ENCODE assay signal across 9 cellular contexts in genomic region chr5:178207183-178207916, GRCh38. TPM values are rescaled to one million over a fixed set of nuclear protein-coding genes. Genes with fewer than 3 reads are reported as not detected.
A peak's percentile ranks its signal among the peaks of the same experiment; 100 is the strongest.
DNase-seq lines count a peak whose midpoint lies in the region; ATAC-seq, FAIRE-seq and TF ChIP-seq lines count a peak whose summit lies in the region.
"Had no signal": no experiment of that assay in that cellular context is flagged by ENCODE, and none has a peak within 500 bp of the region (broad histone marks: within the 10 kb centered on the region; RNA-seq: fewer than 3 reads in every experiment).

No MANE protein-coding gene starts in this region.

- no peak for TF ChIP-seq EP300 in suprapubic skin (IDR thresholded peaks at IDR 0.05)

- 71% methylated on average over 5 of the region's 5 CpGs for WGBS in suprapubic skin

- peaks cover 69% of the 10 kb centered on the region for H3K36me3 Mint-ChIP-seq in activated CD4-positive, alpha-beta T cell treated with anti-CD3 and anti-CD28 coated beads, Interleukin-2, amount 10 ng/mL, durations not matched to agents 7 days and 5 days (ENCODE audit: low read depth)
- H3K36me3 Mint-ChIP-seq in activated T-helper 2 cell treated with anti-CD3 and anti-CD28 coated beads, Interferon-gamma antibody, Interleukin-2, Interleukin-4, amounts not matched to agents 10 μg/mL and 5 μg/mL and 100 μg/mL, durations not matched to agents 14 hours and 24 hours and 36 hours (ENCODE audit: low read depth): peaks cover 75% of the 10 kb centered on the region

- DNase-seq in activated CD4-positive, alpha-beta T cell treated with anti-CD3 and anti-CD28 coated beads, Interleukin-2, amount 10 ng/mL, durations not matched to agents 7 days and 5 days: no peak
- no peak for DNase-seq in activated CD4-positive, alpha-beta T cell treated with anti-CD3 and anti-CD28 coated beads for 48 hours
- no peak for DNase-seq in activated T-helper 2 cell treated with anti-CD3 and anti-CD28 coated beads, Interferon-gamma antibody, Interleukin-2, Interleukin-4, amounts not matched to agents 10 μg/mL and 5 μg/mL and 100 μg/mL, durations not matched to agents 14 hours and 24 hours and 36 hours (ENCODE audit: low spot score)
- peak; percentile 60 to 73 for DNase-seq in suprapubic skin (ENCODE audit: low spot score in 2 of 2)
- no peak for DNase-seq in GM19239 (ENCODE audit: insufficient read length, low spot score)

- H3K27me3 ChIP-seq in iPS-20b (ENCODE audit: insufficient read depth, low read length) (no peaks in the 10 kb centered on the region), suprapubic skin (no peaks in the 10 kb centered on the region)

- H3K4me1 ChIP-seq in iPS-20b (ENCODE audit: insufficient read depth, low read length) (no peaks in the 10 kb centered on the region), suprapubic skin (peaks cover 38% of the 10 kb centered on the region)

- peaks cover 2% of the 10 kb centered on the region for H3K27me3 Mint-ChIP-seq in activated CD4-positive, alpha-beta T cell treated with anti-CD3 and anti-CD28 coated beads, Interleukin-2, amount 10 ng/mL, durations not matched to agents 7 days and 5 days
- peaks cover 2% of the 10 kb centered on the region for H3K27me3 Mint-ChIP-seq in activated T-helper 2 cell treated with anti-CD3 and anti-CD28 coated beads, Interferon-gamma antibody, Interleukin-2, Interleukin-4, amounts not matched to agents 10 μg/mL and 5 μg/mL and 100 μg/mL, durations not matched to agents 14 hours and 24 hours and 36 hours (ENCODE audit: low read depth)

- H3K4me3 Mint-ChIP-seq in activated CD4-positive, alpha-beta T cell treated with anti-CD3 and anti-CD28 coated beads, Interleukin-2, amount 10 ng/mL, durations not matched to agents 7 days and 5 days: peak overlapping the region; percentile 84
- peak overlapping the region; percentile 85 for H3K4me3 Mint-ChIP-seq in activated T-helper 2 cell treated with anti-CD3 and anti-CD28 coated beads, Interferon-gamma antibody, Interleukin-2, Interleukin-4, amounts not matched to agents 10 μg/mL and 5 μg/mL and 100 μg/mL, durations not matched to agents 14 hours and 24 hours and 36 hours (ENCODE audit: low read depth)

- H3K27ac ChIP-seq in iPS-20b (ENCODE audit: low read length) (no peak overlapping the region), suprapubic skin (peak overlapping the region; percentile 20)

- intact Hi-C loops in activated T-helper 2 cell treated with anti-CD3 and anti-CD28 coated beads, Interferon-gamma antibody, Interleukin-2, Interleukin-4, amounts not matched to agents 10 μg/mL and 5 μg/mL and 100 μg/mL, durations not matched to agents 14 hours and 24 hours and 36 hours (cut with micrococcal nuclease): loop anchor here (10.0 kb wide), 2 partner anchors 613 to 1203 kb away; partner anchors contain the start of genes TMED9 and UIMC1

- no peaks in the 10 kb centered on the region for H3K9me3 ChIP-seq in iPS-20b (ENCODE audit: insufficient read depth, low read depth, low read length)
- H3K9me3 ChIP-seq in suprapubic skin: no peaks in the 10 kb centered on the region

- H3K36me3 ChIP-seq in iPS-20b (ENCODE audit: insufficient read depth, low read depth, low read length) (peaks cover 71% of the 10 kb centered on the region), suprapubic skin (peaks cover 58% of the 10 kb centered on the region)

- TF ChIP-seq CTCF in suprapubic skin (IDR thresholded peaks at IDR 0.05): no peak

- POLR2A ChIA-PET in activated CD4-positive, alpha-beta T cell treated with anti-CD3 and anti-CD28 coated beads, Interleukin-2, amount 10 ng/mL, durations not matched to agents 7 days and 5 days (lab: Charles Lee): no interaction called here

- H3K4me3 ChIP-seq in iPS-20b (ENCODE audit: low read length) (peak overlapping the region; percentile 100), suprapubic skin (peak overlapping the region; percentile 88)

- no peaks in the 10 kb centered on the region for H3K9me3 Mint-ChIP-seq in activated CD4-positive, alpha-beta T cell treated with anti-CD3 and anti-CD28 coated beads, Interleukin-2, amount 10 ng/mL, durations not matched to agents 7 days and 5 days
- no peaks in the 10 kb centered on the region for H3K9me3 Mint-ChIP-seq in activated T-helper 2 cell treated with anti-CD3 and anti-CD28 coated beads, Interferon-gamma antibody, Interleukin-2, Interleukin-4, amounts not matched to agents 10 μg/mL and 5 μg/mL and 100 μg/mL, durations not matched to agents 14 hours and 24 hours and 36 hours

- no peak for TF ChIP-seq POLR2A in suprapubic skin (IDR thresholded peaks at IDR 0.05)

- H3K27ac Mint-ChIP-seq in activated CD4-positive, alpha-beta T cell treated with anti-CD3 and anti-CD28 coated beads, Interleukin-2, amount 10 ng/mL, durations not matched to agents 7 days and 5 days: peak overlapping the region; percentile 79
- no peak overlapping the region for H3K27ac Mint-ChIP-seq in activated T-helper 2 cell treated with anti-CD3 and anti-CD28 coated beads, Interferon-gamma antibody, Interleukin-2, Interleukin-4, amounts not matched to agents 10 μg/mL and 5 μg/mL and 100 μg/mL, durations not matched to agents 14 hours and 24 hours and 36 hours

- H3K9ac ChIP-seq in iPS-20b (ENCODE audit: low read depth, low read length): peak overlapping the region; percentile 94; the same call in 1 of the 2 replicates

- no peak for ATAC-seq in HG02973 (IDR thresholded peaks at IDR 0.05; ENCODE audit: unreplicated experiment)
- ATAC-seq in HG03460 (IDR thresholded peaks at IDR 0.05; ENCODE audit: unreplicated experiment): no peak

- FAIRE-seq in GM19239 (lab: Jason Lieb, UNC): no peak

- CTCF ChIA-PET in activated CD4-positive, alpha-beta T cell treated with anti-CD3 and anti-CD28 coated beads, Interleukin-2, amount 10 ng/mL, durations not matched to agents 7 days and 5 days (lab: Charles Lee): interaction anchor here (0.9 to 1.4 kb wide), 2 partner anchors 9 to 24 kb away, joined by 3 read pairs; no protein-coding TSS in a partner anchor

- peaks cover 47% of the 10 kb centered on the region for H3K4me1 Mint-ChIP-seq in activated CD4-positive, alpha-beta T cell treated with anti-CD3 and anti-CD28 coated beads, Interleukin-2, amount 10 ng/mL, durations not matched to agents 7 days and 5 days
- H3K4me1 Mint-ChIP-seq in activated T-helper 2 cell treated with anti-CD3 and anti-CD28 coated beads, Interferon-gamma antibody, Interleukin-2, Interleukin-4, amounts not matched to agents 10 μg/mL and 5 μg/mL and 100 μg/mL, durations not matched to agents 14 hours and 24 hours and 36 hours (ENCODE audit: low read depth): peaks cover 27% of the 10 kb centered on the region

RNA-seq across cellular contexts. Expression of gene HNRNPAB, which starts 3.0 kb away (rescaled TPM):
- 100 to 1,000 TPM; 185 to 215 TPM for total RNA-seq in activated CD4-positive, alpha-beta T cell treated with anti-CD3 and anti-CD28 coated beads, Interleukin-2, amount 10 ng/mL, durations not matched to agents 7 days and 5 days
- 393 and 403 TPM in 2 replicates for total RNA-seq in activated T-helper 2 cell treated with anti-CD3 and anti-CD28 coated beads, Interferon-gamma antibody, Interleukin-2, Interleukin-4, amounts not matched to agents 10 μg/mL and 5 μg/mL and 100 μg/mL, durations not matched to agents 14 hours and 24 hours and 36 hours
- total RNA-seq in suprapubic skin: 100 to 1,000 TPM in 1 of 4 donors, 10 to 100 TPM in 3; 57.0 to 113 (median 83.1) TPM

RNA-seq across cellular contexts. Expression of gene GMCL2, which starts 20.2 kb away (rescaled TPM):
- total RNA-seq in activated CD4-positive, alpha-beta T cell treated with anti-CD3 and anti-CD28 coated beads, Interleukin-2, amount 10 ng/mL, durations not matched to agents 7 days and 5 days: not detected
- total RNA-seq in activated T-helper 2 cell treated with anti-CD3 and anti-CD28 coated beads, Interferon-gamma antibody, Interleukin-2, Interleukin-4, amounts not matched to agents 10 μg/mL and 5 μg/mL and 100 μg/mL, durations not matched to agents 14 hours and 24 hours and 36 hours: not detected in 2 replicates
- under 1 TPM in 1 of 4 donors, not detected in 3; 0.49 TPM for total RNA-seq in suprapubic skin
- total RNA-seq: dermis microvascular lymphatic vessel endothelial cell had no signal

RNA-seq across cellular contexts. Expression of gene PHYKPL, which starts 25.3 kb away (rescaled TPM):
- total RNA-seq in activated CD4-positive, alpha-beta T cell treated with anti-CD3 and anti-CD28 coated beads, Interleukin-2, amount 10 ng/mL, durations not matched to agents 7 days and 5 days: 100 to 1,000 TPM; 126 to 138 TPM
- 87.4 and 92.0 TPM in 2 replicates for total RNA-seq in activated T-helper 2 cell treated with anti-CD3 and anti-CD28 coated beads, Interferon-gamma antibody, Interleukin-2, Interleukin-4, amounts not matched to agents 10 μg/mL and 5 μg/mL and 100 μg/mL, durations not matched to agents 14 hours and 24 hours and 36 hours
- 10 to 100 TPM; 27.1 to 50.5 (median 35.7) TPM for total RNA-seq in suprapubic skin

RNA-seq across cellular contexts. Expression of gene NHP2, which starts 53.7 kb away (rescaled TPM):
- total RNA-seq in activated CD4-positive, alpha-beta T cell treated with anti-CD3 and anti-CD28 coated beads, Interleukin-2, amount 10 ng/mL, durations not matched to agents 7 days and 5 days: 100 to 1,000 TPM; 145 TPM
- 221 and 228 TPM in 2 replicates for total RNA-seq in activated T-helper 2 cell treated with anti-CD3 and anti-CD28 coated beads, Interferon-gamma antibody, Interleukin-2, Interleukin-4, amounts not matched to agents 10 μg/mL and 5 μg/mL and 100 μg/mL, durations not matched to agents 14 hours and 24 hours and 36 hours
- 100 to 1,000 TPM in 3 of 4 donors, 10 to 100 TPM in 1; 75.8 to 278 (median 210) TPM for total RNA-seq in suprapubic skin

Comparison
In these comparisons a context has a peak if more than half of its experiments do, and no peak if none do; other contexts are left out.
1. DNase-seq: peak in suprapubic skin (2 of 2); none in activated CD4-positive, alpha-beta T cell treated with anti-CD3 and anti-CD28 coated beads, Interleukin-2, amount 10 ng/mL, durations not matched to agents 7 days and 5 days (single experiment), activated CD4-positive, alpha-beta T cell treated with anti-CD3 and anti-CD28 coated beads for 48 hours (single experiment), activated T-helper 2 cell treated with anti-CD3 and anti-CD28 coated beads, Interferon-gamma antibody, Interleukin-2, Interleukin-4, amounts not matched to agents 10 μg/mL and 5 μg/mL and 100 μg/mL, durations not matched to agents 14 hours and 24 hours and 36 hours (single experiment) and GM19239 (single experiment).